ENCODE assay signal across 9 cellular contexts in the genomic region with DNA sequence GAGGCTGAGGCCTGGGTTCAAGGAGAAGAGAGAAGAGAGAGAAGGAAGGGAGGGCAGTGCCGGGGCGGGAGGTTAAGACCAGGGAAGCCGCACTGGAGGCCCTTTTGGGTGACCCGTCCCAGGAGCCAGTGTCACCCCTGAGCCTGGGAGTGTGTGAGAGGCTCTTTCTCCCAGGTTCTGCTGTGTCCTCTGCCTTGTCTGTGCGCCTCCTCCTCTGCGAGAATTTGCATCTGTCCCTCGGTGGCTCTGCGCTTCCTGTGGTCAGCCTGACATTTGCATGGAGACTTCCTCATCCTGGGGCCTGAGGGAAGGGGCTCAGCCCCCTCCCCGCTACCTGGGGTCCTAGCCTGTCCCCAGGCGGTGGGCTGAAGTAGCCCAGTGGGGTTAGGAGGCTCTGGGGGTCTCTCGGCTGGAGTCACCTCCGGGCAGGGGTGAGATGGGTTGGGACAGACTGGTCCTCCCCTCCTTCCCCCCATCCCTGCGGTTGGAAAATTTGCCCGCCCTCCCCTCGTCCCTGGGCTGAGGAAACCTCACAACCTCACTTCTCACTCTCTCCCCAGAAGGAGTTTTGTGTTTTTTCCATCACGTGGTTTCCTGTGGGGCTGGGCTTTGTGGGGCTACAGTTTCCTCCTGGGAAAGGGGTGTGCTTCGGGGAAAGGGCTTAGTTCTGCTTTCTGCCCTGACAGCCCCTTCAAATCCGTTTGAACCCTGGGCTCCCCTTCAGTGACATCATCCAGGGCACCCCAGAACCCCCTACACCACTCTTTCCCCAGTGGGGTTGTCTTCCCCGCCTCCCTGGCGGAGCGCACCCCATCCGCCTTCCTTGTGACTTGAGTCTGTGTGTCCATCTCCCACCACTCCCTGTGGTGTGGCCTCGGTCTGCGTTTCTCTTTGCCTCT. TPM values are rescaled to one million over a fixed set of nuclear protein-coding genes. Genes with fewer than 3 reads are reported as not detected.
A peak's percentile ranks its signal among the peaks of the same experiment; 100 is the strongest.
DNase-seq lines count a peak whose midpoint lies in the region; ATAC-seq and TF ChIP-seq lines count a peak whose summit lies in the region.
"Had no signal": no experiment of that assay in that cellular context is flagged by ENCODE, and none has a peak within 500 bp of the region (broad histone marks: within the 10 kb centered on the region; RNA-seq: fewer than 3 reads in every experiment).

No MANE protein-coding gene starts in this region.

- H3K4me3 ChIP-seq in gastrocnemius medialis: peak overlapping the region in 1 of 4 donors; percentile 42
- H3K4me3 ChIP-seq in PC-3 (ENCODE audit: low read length): no peak overlapping the region

- peaks cover 50 to 64% (median 60%) of the 10 kb centered on the region in 3 donors for H3K4me1 Mint-ChIP-seq in IgD-negative memory B cell
- peaks cover 63% of the 10 kb centered on the region for H3K4me1 Mint-ChIP-seq in activated CD8-positive, alpha-beta T cell treated with anti-CD3 and anti-CD28 coated beads for 36 hours (ENCODE audit: low read depth)

- H3F3A ChIP-seq in PC-3 (ENCODE audit: low read length, unreplicated experiment): no peaks in the 10 kb centered on the region

- peak; percentile 13 to 24 for TF ChIP-seq POLR2A in gastrocnemius medialis (IDR thresholded peaks at IDR 0.05)

- DNase-seq in C1 segment of cervical spinal cord (lab: John Stamatoyannopoulos, UW): peak in 9 of 14 donors; percentile 31 to 75 (median 62)
- peak; percentile 81 for DNase-seq in GM20000 (ENCODE audit: low spot score)
- DNase-seq in activated CD8-positive, alpha-beta T cell treated with anti-CD3 and anti-CD28 coated beads for 36 hours: peak; percentile 88
- DNase-seq in gastrocnemius medialis: peak in 1 of 2 donors; percentile 18
- DNase-seq in PC-3: no peak
- DNase-seq in SHP77 treated with DMSO at 0.1 percent for 48 hours (lab: John Stamatoyannopoulos, UW): no peak

- H3K9me3 ChIP-seq in gastrocnemius medialis (no peaks in the 10 kb centered on the region), PC-3 (ENCODE audit: low read length) (no peaks in the 10 kb centered on the region)

- H3K9me2 ChIP-seq in PC-3 (replicated peaks; ENCODE audit: low read length): no peaks in the 10 kb centered on the region

- no peaks in the 10 kb centered on the region for H3K79me2 ChIP-seq in PC-3 (ENCODE audit: low read length)

- H3K9ac ChIP-seq in PC-3 (ENCODE audit: low read length): no peak overlapping the region

- H3K27ac Mint-ChIP-seq in IgD-negative memory B cell: peak overlapping the region; percentile 95 to 97 (median 97)
- H3K27ac Mint-ChIP-seq in activated CD8-positive, alpha-beta T cell treated with anti-CD3 and anti-CD28 coated beads for 36 hours: peak overlapping the region; percentile 93

- peaks cover 28% of the 10 kb centered on the region for H3K36me3 Mint-ChIP-seq in IgD-negative memory B cell
- H3K36me3 Mint-ChIP-seq in activated CD8-positive, alpha-beta T cell treated with anti-CD3 and anti-CD28 coated beads for 36 hours (ENCODE audit: low read depth): peaks cover 74% of the 10 kb centered on the region

- H3K36me3 ChIP-seq in gastrocnemius medialis (no peaks in the 10 kb centered on the region), PC-3 (ENCODE audit: low read depth, low read length) (no peaks in the 10 kb centered on the region)

- H4K20me1 ChIP-seq in PC-3 (ENCODE audit: low read length): no peaks in the 10 kb centered on the region

- CTCF ChIA-PET in activated CD8-positive, alpha-beta T cell treated with anti-CD3 and anti-CD28 coated beads for 36 hours (lab: Charles Lee): interaction anchor here (0.7 to 22.8 kb wide), 7 partner anchors 7 to 84 kb away, joined by 3 to 460 read pairs (median 3); partner anchors contain the start of genes C12orf57, PTPN6 and RNU7-1
- CTCF ChIA-PET in PC-3 (lab: Charles Lee): no interaction called here

- H2AFZ ChIP-seq in PC-3 (ENCODE audit: low read length): no peak overlapping the region

- POLR2A ChIA-PET in activated CD8-positive, alpha-beta T cell treated with anti-CD3 and anti-CD28 coated beads for 36 hours (lab: Charles Lee): interaction anchor here (0.7 to 36.0 kb wide), 7 partner anchors 1 to 64 kb away, joined by 3 to 1266 read pairs (median 23); partner anchors contain the start of genes ATN1, C12orf57, EMG1 and LPCAT3
- POLR2A ChIA-PET in PC-3 (lab: Charles Lee; ENCODE audit: unreplicated experiment): no interaction called here

- no TSS peak for BruUV-seq in PC-3 (replicated peaks; lab: Mats Ljungman, UMichigan)

- no peaks in the 10 kb centered on the region for H3K27me3 ChIP-seq in gastrocnemius medialis
- no peaks in the 10 kb centered on the region for H3K27me3 ChIP-seq in PC-3 (ENCODE audit: low read length)

- H3K9me3 Mint-ChIP-seq in IgD-negative memory B cell: no peaks in the 10 kb centered on the region
- no peaks in the 10 kb centered on the region for H3K9me3 Mint-ChIP-seq in activated CD8-positive, alpha-beta T cell treated with anti-CD3 and anti-CD28 coated beads for 36 hours

- intact Hi-C loops in activated CD8-positive, alpha-beta T cell treated with anti-CD3 and anti-CD28 coated beads for 36 hours (cut with micrococcal nuclease): no loop called here
- intact Hi-C loops in gastrocnemius medialis (cut with DNase I; ENCODE audit: low total_unique reads) (no loop called here), PC-3 (cut with micrococcal nuclease) (no loop called here)

- H3K27me3 Mint-ChIP-seq in IgD-negative memory B cell: no peaks in the 10 kb centered on the region
- no peaks in the 10 kb centered on the region for H3K27me3 Mint-ChIP-seq in activated CD8-positive, alpha-beta T cell treated with anti-CD3 and anti-CD28 coated beads for 36 hours

- H3K27ac ChIP-seq in gastrocnemius medialis (peak overlapping the region in 3 of 4 donors; percentile 35 to 43 (median 41)), PC-3 (ENCODE audit: low read length) (no peak overlapping the region)

- peak; percentile 18 for ATAC-seq in activated CD8-positive, alpha-beta T cell treated with anti-CD3 and anti-CD28 coated beads for 36 hours
- ATAC-seq in esophagus mucosa: peak; percentile 20
- peak; percentile 21 to 55 for ATAC-seq in gastrocnemius medialis
- no peak for ATAC-seq in PC-3

- in situ Hi-C loops in gastrocnemius medialis (cut with MboI; ENCODE audit: low sequenced_read_pairs in 4 of 4): no loop called here

- TF ChIP-seq CTCF in GM20000 (IDR thresholded peaks at IDR 0.05; ENCODE audit: extremely low read depth, missing control alignments) (no peak), gastrocnemius medialis (IDR thresholded peaks at IDR 0.05 in 4 of 5, conservative IDR thresholded peaks at IDR 0.05 in 1 of 5) (no peak), PC-3 (conservative IDR thresholded peaks at IDR 0.05; ENCODE audit: low read depth, low read length) (no peak)
- no peak for TF ChIP-seq CTCF in activated CD8-positive, alpha-beta T cell treated with anti-CD3 and anti-CD28 coated beads for 36 hours (IDR thresholded peaks at IDR 0.05)

- H3K4me1 ChIP-seq in gastrocnemius medialis (no peaks in the 10 kb centered on the region), PC-3 (ENCODE audit: insufficient read depth, low read length) (no peaks in the 10 kb centered on the region)

- peak overlapping the region; percentile 90 to 100 (median 98) for H3K4me3 Mint-ChIP-seq in IgD-negative memory B cell
- peak overlapping the region; percentile 95 for H3K4me3 Mint-ChIP-seq in activated CD8-positive, alpha-beta T cell treated with anti-CD3 and anti-CD28 coated beads for 36 hours

- no peak overlapping the region for H3K4me2 ChIP-seq in PC-3 (ENCODE audit: low read length)

RNA-seq across cellular contexts. Expression of gene PTPN6, which starts 2.5 kb away (rescaled TPM):
- polyA plus RNA-seq in IgD-negative memory B cell: 1,038 TPM
- 100 to 1,000 TPM; 485 to 489 TPM for total RNA-seq in activated CD8-positive, alpha-beta T cell treated with anti-CD3 and anti-CD28 coated beads for 36 hours
- total RNA-seq in esophagus mucosa (17.8 TPM), gastrocnemius medialis (1 to 10 TPM in 3 of 4 donors, under 1 TPM in 1; 0.87 to 7.6 (median 5.0) TPM), PC-3 (2014; rRNA removed) (22.5 and 28.4 TPM in 2 replicates)

RNA-seq across cellular contexts. Expression of gene C12orf57, which starts 9.8 kb away (rescaled TPM):
- polyA plus RNA-seq in IgD-negative memory B cell: 141 TPM
- 100 to 1,000 TPM; 226 to 244 TPM for total RNA-seq in activated CD8-positive, alpha-beta T cell treated with anti-CD3 and anti-CD28 coated beads for 36 hours
- 84.0 TPM for total RNA-seq in esophagus mucosa
- total RNA-seq in gastrocnemius medialis: 100 to 1,000 TPM; 175 to 220 (median 183) TPM
- 125 and 130 TPM in 2 replicates for total RNA-seq in PC-3 (2014; rRNA removed)

RNA-seq across cellular contexts. Expression of gene RNU7-1, which starts 10.1 kb away (rescaled TPM):
- polyA plus RNA-seq in IgD-negative memory B cell: not detected
- not detected for total RNA-seq in activated CD8-positive, alpha-beta T cell treated with anti-CD3 and anti-CD28 coated beads for 36 hours
- total RNA-seq in esophagus mucosa: not detected
- total RNA-seq in gastrocnemius medialis: not detected
- not detected in 2 replicates for total RNA-seq in PC-3 (2014; rRNA removed)
- total RNA-seq: glomerular endothelial cell had no signal

RNA-seq across cellular contexts. Expression of gene PHB2, which starts 16.8 kb away (rescaled TPM):
- polyA plus RNA-seq in IgD-negative memory B cell: 123 TPM
- total RNA-seq in activated CD8-positive, alpha-beta T cell treated with anti-CD3 and anti-CD28 coated beads for 36 hours: 100 to 1,000 TPM; 419 to 428 TPM
- total RNA-seq in esophagus mucosa: 221 TPM
- total RNA-seq in gastrocnemius medialis: 100 to 1,000 TPM; 226 to 304 (median 238) TPM
- 353 and 376 TPM in 2 replicates for total RNA-seq in PC-3 (2014; rRNA removed)

RNA-seq across cellular contexts. Expression of gene EMG1, which starts 17.0 kb away (rescaled TPM):
- 62.0 TPM for polyA plus RNA-seq in IgD-negative memory B cell
- total RNA-seq in activated CD8-positive, alpha-beta T cell treated with anti-CD3 and anti-CD28 coated beads for 36 hours: 10 to 100 TPM; 88.6 to 97.8 TPM
- total RNA-seq in esophagus mucosa: 53.9 TPM
- total RNA-seq in gastrocnemius medialis: 10 to 100 TPM; 25.8 to 40.6 (median 32.1) TPM
- total RNA-seq in PC-3 (2014; rRNA removed): 40.7 and 44.3 TPM in 2 replicates

Comparison
In these comparisons a context has a peak if more than half of its experiments do, and no peak if none do; other contexts are left out.
1. DNase-seq: peak in C1 segment of cervical spinal cord (9 of 14), GM20000 (single experiment) and activated CD8-positive, alpha-beta T cell treated with anti-CD3 and anti-CD28 coated beads for 36 hours (single experiment); none in PC-3 (single experiment) and SHP77 treated with DMSO at 0.1 percent for 48 hours (single experiment).
2. RNA of gene PTPN6, which starts 2.5 kb away (total RNA-seq): 485 to 489 TPM in activated CD8-positive, alpha-beta T cell treated with anti-CD3 and anti-CD28 coated beads for 36 hours; 22.5 to 28.4 TPM in PC-3, 17.8 TPM in esophagus mucosa (single experiment) and 0.87 to 7.6 TPM in gastrocnemius medialis; every median in the first group is over 10 times any median in the second.